Comparison of ENCODE assay signal across 17 cellular contexts in genomic region chr7:20624666-20625385, GRCh38. TPM values are rescaled to one million over a fixed set of nuclear protein-coding genes. Genes with fewer than 3 reads are reported as not detected.
A peak's percentile ranks its signal among the peaks of the same experiment; 100 is the strongest.
DNase-seq lines count a peak whose midpoint lies in the region; ATAC-seq and TF ChIP-seq lines count a peak whose summit lies in the region.
"Had no signal": no experiment of that assay in that cellular context is flagged by ENCODE, and none has a peak within 500 bp of the region (broad histone marks: within the 10 kb centered on the region; RNA-seq: fewer than 3 reads in every experiment).

No MANE protein-coding gene starts in this region.

- H3K9me3 Mint-ChIP-seq in nephron, result no peaks in the 10 kb centered on the region
- H3K9me3 Mint-ChIP-seq: CD8-positive, alpha-beta T cell had no signal

- no peaks in the 10 kb centered on the region for H3K27me3 Mint-ChIP-seq in nephron (ENCODE audit: low read depth)

- no peak for TF ChIP-seq CTCF in nephron (IDR thresholded peaks at IDR 0.05; ENCODE audit: unreplicated experiment in 3 of 3)

- no peak overlapping the region for H3K4me3 Mint-ChIP-seq in nephron
- H3K4me3 Mint-ChIP-seq: CD8-positive, alpha-beta T cell had no signal

- no peaks in the 10 kb centered on the region for H3K4me1 Mint-ChIP-seq in nephron

- H3K27ac Mint-ChIP-seq in nephron, result peak overlapping the region in 2 of 3 experiments; percentile 3 to 60
- H3K27ac Mint-ChIP-seq: CD8-positive, alpha-beta T cell had no signal

- in situ Hi-C loops in Caki2 (cut with HindIII; ENCODE audit: low pct_unique_long_range_greater_than_20kb, low sequenced_read_pairs), result no loop called here

- DNase-seq in Caki2 (ENCODE audit: low read depth) (peak; percentile 83), HuH-7 (ENCODE audit: low spot score) (peak; percentile 19), foreskin melanocyte (peak; percentile 19), NCI-H2227 treated with DMSO at 0.1 percent for 48 hours (lab: John Stamatoyannopoulos, UW) (no peak), SIG-M5 (lab: John Stamatoyannopoulos, UW) (no peak)
- DNase-seq: CD8-positive, alpha-beta T cell; DMS 273 treated with DMSO at 0.1 percent for 48 hours; KBM-7; NCI-H1694 treated with DMSO at 0.1 percent for 48 hours; NCI-H510A; NK-92 treated with Interleukin-12 subunit alpha and Interleukin-12 subunit beta, amount 100 ng/mL, for 24 hours; PC-3; SK-N-SH had no signal

- ATAC-seq in GM19395 (IDR thresholded peaks at IDR 0.05; ENCODE audit: unreplicated experiment), result no peak
- no peak for ATAC-seq in GM18517 (IDR thresholded peaks at IDR 0.05; ENCODE audit: unreplicated experiment)
- ATAC-seq: CD8-positive, alpha-beta T cell; PC-3 had no signal

- H3K36me3 Mint-ChIP-seq in nephron (ENCODE audit: low read depth), result no peaks in the 10 kb centered on the region
- H3K36me3 Mint-ChIP-seq: CD8-positive, alpha-beta T cell had no signal

RNA-seq across cellular contexts. Expression of gene ABCB5, which starts 9.4 kb away (rescaled TPM):
- total RNA-seq in Caki2 (2014; rRNA removed; shearing (Covaris generic); ENCODE audit: low replicate concordance), result not detected in 2 replicates
- total RNA-seq: CD8-positive, alpha-beta T cell; PC-3; T-helper 1 cell treated with Interleukin-12 subunit alpha and Interleukin-12 subunit beta and Interleukin-4 antibody, amounts not matched to agents 30 ng/mL and 1 ng/mL, for 36 hours had no signal

Comparison
In these comparisons a context has a peak if more than half of its experiments do, and no peak if none do; other contexts are left out.
1. DNase-seq: peak in Caki2 (single experiment), HuH-7 (single experiment) and foreskin melanocyte (single experiment); none in NCI-H2227 treated with DMSO at 0.1 percent for 48 hours (single experiment) and SIG-M5 (single experiment).